13 cellular contexts compared by ENCODE assay signal in the genomic region with DNA sequence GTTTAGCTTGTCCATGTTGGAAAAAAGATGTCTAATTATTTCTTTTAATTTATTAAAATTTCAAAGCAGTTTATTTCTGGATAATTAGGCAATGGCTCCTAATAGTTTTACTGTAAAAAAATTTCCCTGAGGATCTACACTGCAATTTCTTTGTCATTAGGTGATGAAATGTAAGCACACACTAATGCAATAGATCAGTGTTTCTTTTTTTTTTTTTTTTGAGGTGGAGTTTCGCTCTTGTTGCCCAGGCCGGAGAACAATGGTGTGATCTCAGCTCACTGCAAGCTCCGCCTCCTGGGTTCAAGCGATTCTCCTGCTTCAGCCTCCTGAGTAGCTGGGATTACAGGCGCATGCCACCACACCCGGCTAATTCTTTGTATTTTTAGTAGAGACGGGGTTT. TPM values are rescaled to one million over a fixed set of nuclear protein-coding genes. Genes with fewer than 3 reads are reported as not detected.
"Had no signal": no experiment of that assay in that cellular context is flagged by ENCODE, and none has a peak within 500 bp of the region (broad histone marks: within the 10 kb centered on the region; RNA-seq: fewer than 3 reads in every experiment).

No MANE protein-coding gene starts in this region.

RNA-seq across cellular contexts. Expression of a gene that starts 48.5 kb away (rescaled TPM):
- total RNA-seq: activated CD4-positive, alpha-beta memory T cell treated with anti-CD3 and anti-CD28 coated beads, Interleukin-2, amount 10 ng/mL, durations not matched to agents 7 days and 5 days; activated CD4-positive, alpha-beta T cell treated with anti-CD3 and anti-CD28 coated beads, Interleukin-2, amount 10 ng/mL, durations not matched to agents 7 days and 5 days; activated naive CD4-positive, alpha-beta T cell treated with anti-CD3 and anti-CD28 coated beads, Interleukin-2, amount 50 U/mL, for 72 hours; activated naive CD8-positive, alpha-beta T cell treated with anti-CD3 and anti-CD28 coated beads, Interleukin-2, amount 10 ng/mL, durations not matched to agents 7 days and 5 days; activated T-cell treated with anti-CD3 and anti-CD28 coated beads, Interleukin-2, amount 50 U/mL, for 72 hours; bronchial epithelial cell; endodermal cell; esophagus muscularis mucosa; fibroblast of villous mesenchyme; gastroesophageal sphincter; glomerular endothelial cell; heart right ventricle; T-helper 2 cell treated with Interferon-gamma antibody and Interleukin-4, amounts not matched to agents 100 ng/mL and 5 ng/mL, for 36 hours had no signal
- polyA plus RNA-seq: heart right ventricle had no signal
